In genomic region chr2:163767097-163767496, GRCh38 we compare ENCODE assay signal across 29 cellular contexts. TPM values are rescaled to one million over a fixed set of nuclear protein-coding genes. Genes with fewer than 3 reads are reported as not detected.
"Had no signal": no experiment of that assay in that cellular context is flagged by ENCODE, and none has a peak within 500 bp of the region (broad histone marks: within the 10 kb centered on the region; RNA-seq: fewer than 3 reads in every experiment).

No MANE protein-coding gene starts in this region.

- H3K27ac Mint-ChIP-seq: activated CD4-positive, alpha-beta memory T cell treated with anti-CD3 and anti-CD28 coated beads, Interleukin-2, amount 10 ng/mL, durations not matched to agents 7 days and 5 days; activated CD4-positive, alpha-beta T cell treated with anti-CD3 and anti-CD28 coated beads, Interleukin-2, amount 10 ng/mL, durations not matched to agents 7 days and 5 days; activated naive CD4-positive, alpha-beta T cell treated with anti-CD3 and anti-CD28 coated beads, Interleukin-2, amount 10 ng/mL, durations not matched to agents 7 days and 5 days; activated naive CD4-positive, alpha-beta T cell treated with anti-CD3 and anti-CD28 coated beads, Interleukin-2, amount 50 U/mL, for 72 hours; activated naive CD8-positive, alpha-beta T cell treated with anti-CD3 and anti-CD28 coated beads, Interleukin-2, amount 10 ng/mL, durations not matched to agents 7 days and 5 days; activated T-cell treated with anti-CD3 and anti-CD28 coated beads, Interleukin-2, amount 50 U/mL, for 24 hours; activated T-cell treated with anti-CD3 and anti-CD28 coated beads, Interleukin-2, amount 50 U/mL, for 72 hours; brain; endodermal cell; WTC11 had no signal

- H3K27me3 ChIP-seq: ascending aorta, breast epithelium had no signal

- H3K27ac ChIP-seq: ascending aorta, breast epithelium, VCaP had no signal

- H3K9me3 Mint-ChIP-seq: activated CD4-positive, alpha-beta T cell treated with anti-CD3 and anti-CD28 coated beads, Interleukin-2, amount 10 ng/mL, durations not matched to agents 7 days and 5 days; activated naive CD4-positive, alpha-beta T cell treated with anti-CD3 and anti-CD28 coated beads, Interleukin-2, amount 10 ng/mL, durations not matched to agents 7 days and 5 days; activated naive CD8-positive, alpha-beta T cell treated with anti-CD3 and anti-CD28 coated beads, Interleukin-2, amount 10 ng/mL, durations not matched to agents 7 days and 5 days; brain; endodermal cell; WTC11 had no signal

- FAIRE-seq: colon, frontal cortex had no signal

- H3K36me3 ChIP-seq: ascending aorta, breast epithelium had no signal

- H3K4me1 Mint-ChIP-seq: activated CD4-positive, alpha-beta memory T cell treated with anti-CD3 and anti-CD28 coated beads, Interleukin-2, amount 10 ng/mL, durations not matched to agents 7 days and 5 days; activated CD4-positive, alpha-beta T cell treated with anti-CD3 and anti-CD28 coated beads, Interleukin-2, amount 10 ng/mL, durations not matched to agents 7 days and 5 days; activated naive CD4-positive, alpha-beta T cell treated with anti-CD3 and anti-CD28 coated beads, Interleukin-2, amount 10 ng/mL, durations not matched to agents 7 days and 5 days; activated naive CD8-positive, alpha-beta T cell treated with anti-CD3 and anti-CD28 coated beads, Interleukin-2, amount 10 ng/mL, durations not matched to agents 7 days and 5 days; brain; central memory CD8-positive, alpha-beta T cell; WTC11 had no signal

- H3K4me1 ChIP-seq: breast epithelium had no signal

- H3K9me3 ChIP-seq: ascending aorta, breast epithelium had no signal

- H3K36me3 Mint-ChIP-seq: activated naive CD4-positive, alpha-beta T cell treated with anti-CD3 and anti-CD28 coated beads, Interleukin-2, amount 10 ng/mL, durations not matched to agents 7 days and 5 days; activated naive CD4-positive, alpha-beta T cell treated with anti-CD3 and anti-CD28 coated beads, Interleukin-2, amount 50 U/mL, for 72 hours; activated naive CD8-positive, alpha-beta T cell treated with anti-CD3 and anti-CD28 coated beads, Interleukin-2, amount 10 ng/mL, durations not matched to agents 7 days and 5 days; brain; WTC11 had no signal

- H3K27me3 Mint-ChIP-seq: activated CD4-positive, alpha-beta memory T cell treated with anti-CD3 and anti-CD28 coated beads, Interleukin-2, amount 10 ng/mL, durations not matched to agents 7 days and 5 days; activated CD4-positive, alpha-beta T cell treated with anti-CD3 and anti-CD28 coated beads, Interleukin-2, amount 10 ng/mL, durations not matched to agents 7 days and 5 days; activated naive CD4-positive, alpha-beta T cell treated with anti-CD3 and anti-CD28 coated beads, Interleukin-2, amount 10 ng/mL, durations not matched to agents 7 days and 5 days; activated naive CD8-positive, alpha-beta T cell treated with anti-CD3 and anti-CD28 coated beads, Interleukin-2, amount 10 ng/mL, durations not matched to agents 7 days and 5 days; activated T-cell treated with anti-CD3 and anti-CD28 coated beads, Interleukin-2, amount 50 U/mL, for 24 hours; central memory CD8-positive, alpha-beta T cell had no signal

- H3K4me3 ChIP-seq: ascending aorta, breast epithelium had no signal

- H3K4me3 Mint-ChIP-seq: activated CD4-positive, alpha-beta memory T cell treated with anti-CD3 and anti-CD28 coated beads, Interleukin-2, amount 10 ng/mL, durations not matched to agents 7 days and 5 days; activated CD4-positive, alpha-beta T cell treated with anti-CD3 and anti-CD28 coated beads, Interleukin-2, amount 10 ng/mL, durations not matched to agents 7 days and 5 days; activated naive CD4-positive, alpha-beta T cell treated with anti-CD3 and anti-CD28 coated beads, Interleukin-2, amount 10 ng/mL, durations not matched to agents 7 days and 5 days; activated naive CD8-positive, alpha-beta T cell treated with anti-CD3 and anti-CD28 coated beads, Interleukin-2, amount 10 ng/mL, durations not matched to agents 7 days and 5 days; activated T-cell treated with anti-CD3 and anti-CD28 coated beads, Interleukin-2, amount 50 U/mL, for 24 hours; activated T-cell treated with anti-CD3 and anti-CD28 coated beads, Interleukin-2, amount 50 U/mL, for 72 hours; brain; central memory CD8-positive, alpha-beta T cell; endodermal cell; WTC11 had no signal

- ATAC-seq: activated naive CD4-positive, alpha-beta T cell treated with anti-CD3 and anti-CD28 coated beads, Interleukin-2, amount 50 U/mL, for 72 hours; activated T-cell treated with anti-CD3 and anti-CD28 coated beads, Interleukin-2, amount 50 U/mL, for 72 hours; esophagus mucosa; WTC11 had no signal

- DNase-seq: activated CD4-positive, alpha-beta memory T cell treated with anti-CD3 and anti-CD28 coated beads, Interleukin-2, amount 10 ng/mL, durations not matched to agents 7 days and 5 days; activated CD4-positive, alpha-beta T cell treated with anti-CD3 and anti-CD28 coated beads for 1 hour; activated CD4-positive, alpha-beta T cell treated with anti-CD3 and anti-CD28 coated beads for 4 hours; activated CD4-positive, alpha-beta T cell treated with anti-CD3 and anti-CD28 coated beads, Interleukin-2, amount 10 ng/mL, durations not matched to agents 7 days and 5 days; activated CD4-positive, alpha-beta T cell treated with anti-CD3 and anti-CD28 coated beads, Interleukin-2, amount 50 U/mL, for 4 hours; activated CD8-positive, alpha-beta memory T cell treated with anti-CD3 and anti-CD28 coated beads, Interleukin-2, amount 50 U/mL, for 48 hours; activated gamma-delta T cell; activated naive CD4-positive, alpha-beta T cell; activated naive CD4-positive, alpha-beta T cell treated with anti-CD3 and anti-CD28 coated beads, Interleukin-2, amount 10 ng/mL, durations not matched to agents 7 days and 5 days; activated naive CD8-positive, alpha-beta T cell treated with anti-CD3 and anti-CD28 coated beads, Interleukin-2, amount 10 ng/mL, durations not matched to agents 7 days and 5 days; activated T-cell treated with anti-CD3 and anti-CD28 coated beads for 4 hours; activated T-cell treated with anti-CD3 and anti-CD28 coated beads, Interleukin-2, amount 50 U/mL, for 24 hours; activated T-cell treated with anti-CD3 and anti-CD28 coated beads, Interleukin-2, amount 50 U/mL, for 72 hours; cortex of kidney; effector memory CD4-positive, alpha-beta T cell; endodermal cell; foreskin fibroblast; T-helper 2 cell had no signal

RNA-seq across cellular contexts. Expression of gene FIGN, which starts 31.3 kb away (rescaled TPM):
- total RNA-seq: activated CD4-positive, alpha-beta memory T cell treated with anti-CD3 and anti-CD28 coated beads, Interleukin-2, amount 10 ng/mL, durations not matched to agents 7 days and 5 days; activated CD4-positive, alpha-beta T cell treated with anti-CD3 and anti-CD28 coated beads, Interleukin-2, amount 10 ng/mL, durations not matched to agents 7 days and 5 days; activated naive CD4-positive, alpha-beta T cell treated with anti-CD3 and anti-CD28 coated beads, Interleukin-2, amount 50 U/mL, for 72 hours; activated naive CD8-positive, alpha-beta T cell treated with anti-CD3 and anti-CD28 coated beads, Interleukin-2, amount 10 ng/mL, durations not matched to agents 7 days and 5 days; activated T-cell treated with anti-CD3 and anti-CD28 coated beads, Interleukin-2, amount 50 U/mL, for 72 hours; T-helper 1 cell treated with Interleukin-12 subunit alpha and Interleukin-12 subunit beta and Interleukin-4 antibody, amounts not matched to agents 30 ng/mL and 1 ng/mL, for 36 hours had no signal
